10 cellular contexts compared by ENCODE assay signal in the genomic region with DNA sequence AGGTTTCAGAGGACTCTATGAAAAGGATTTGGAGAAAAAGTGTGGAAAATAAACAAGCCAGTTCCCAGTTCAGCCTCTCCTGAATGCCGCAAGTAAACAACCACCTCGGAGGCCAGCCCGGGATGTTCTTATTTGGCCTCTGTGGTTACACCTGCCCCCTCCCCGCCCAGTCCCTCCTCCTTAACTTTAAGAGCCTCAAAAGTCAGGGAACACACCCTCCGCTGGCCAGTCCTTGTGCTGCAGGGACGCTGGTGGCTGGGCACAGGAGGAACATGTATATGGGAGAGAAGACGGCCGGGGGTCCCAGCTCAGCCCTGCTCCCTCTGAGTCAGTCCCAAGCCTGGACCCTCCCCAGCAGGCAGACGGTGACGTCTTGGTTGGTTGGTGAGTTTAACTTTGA. TPM values are rescaled to one million over a fixed set of nuclear protein-coding genes. Genes with fewer than 3 reads are reported as not detected.
DNase-seq lines count a peak whose midpoint lies in the region; ATAC-seq and TF ChIP-seq lines count a peak whose summit lies in the region.
"Had no signal": no experiment of that assay in that cellular context is flagged by ENCODE, and none has a peak within 500 bp of the region (broad histone marks: within the 10 kb centered on the region; RNA-seq: fewer than 3 reads in every experiment).

No MANE protein-coding gene starts in this region.

- peaks cover 70% of the 10 kb centered on the region for H3K4me1 Mint-ChIP-seq in nephron
- H3K4me1 Mint-ChIP-seq in activated CD4-positive, alpha-beta memory T cell treated with anti-CD3 and anti-CD28 coated beads, Interleukin-2, amount 10 ng/mL, durations not matched to agents 7 days and 5 days, result peaks cover 12% of the 10 kb centered on the region

- no peak overlapping the region for H3K4me3 Mint-ChIP-seq in nephron
- no peak overlapping the region for H3K4me3 Mint-ChIP-seq in activated CD4-positive, alpha-beta memory T cell treated with anti-CD3 and anti-CD28 coated beads, Interleukin-2, amount 10 ng/mL, durations not matched to agents 7 days and 5 days
- H3K4me3 Mint-ChIP-seq: central memory CD8-positive, alpha-beta T cell had no signal

- POLR2A ChIA-PET in activated CD4-positive, alpha-beta memory T cell treated with anti-CD3 and anti-CD28 coated beads, Interleukin-2, amount 10 ng/mL, durations not matched to agents 7 days and 5 days (lab: Charles Lee), result no interaction called here

- peaks cover 7% of the 10 kb centered on the region for H3K27me3 Mint-ChIP-seq in nephron (ENCODE audit: low read depth)
- peaks cover 28% of the 10 kb centered on the region for H3K27me3 Mint-ChIP-seq in activated CD4-positive, alpha-beta memory T cell treated with anti-CD3 and anti-CD28 coated beads, Interleukin-2, amount 10 ng/mL, durations not matched to agents 7 days and 5 days

- TF ChIP-seq POLR2A in GM18505 (IDR thresholded peaks at IDR 0.05; ENCODE audit: borderline replicate concordance, extremely low read depth, insufficient read depth, insufficient read length), result no peak

- H3K27ac Mint-ChIP-seq in nephron, result peak overlapping the region in 2 of 3 experiments; percentile 7 to 55
- H3K27ac Mint-ChIP-seq in activated CD4-positive, alpha-beta memory T cell treated with anti-CD3 and anti-CD28 coated beads, Interleukin-2, amount 10 ng/mL, durations not matched to agents 7 days and 5 days, result no peak overlapping the region

- H3K36me3 ChIP-seq in colonic mucosa, result no peaks in the 10 kb centered on the region
- H3K36me3 ChIP-seq: neutrophil had no signal

- no peaks in the 10 kb centered on the region for H3K9me3 ChIP-seq in colonic mucosa
- H3K9me3 ChIP-seq: neutrophil had no signal

- CTCF ChIA-PET in activated CD4-positive, alpha-beta memory T cell treated with anti-CD3 and anti-CD28 coated beads, Interleukin-2, amount 10 ng/mL, durations not matched to agents 7 days and 5 days (lab: Charles Lee), result no interaction called here

- ATAC-seq in GM18909 (IDR thresholded peaks at IDR 0.05; ENCODE audit: poor library complexity, unreplicated experiment) (no peak), GM18505 (IDR thresholded peaks at IDR 0.05; ENCODE audit: unreplicated experiment) (no peak)

- no peak for DNase-seq in AG10803 (ENCODE audit: low read depth)
- DNase-seq in LoVo (ENCODE audit: low spot score), result peak; percentile 3
- DNase-seq in colonic mucosa, result peak; percentile 50
- no peak for DNase-seq in activated CD4-positive, alpha-beta memory T cell treated with anti-CD3 and anti-CD28 coated beads, Interleukin-2, amount 10 ng/mL, durations not matched to agents 7 days and 5 days
- DNase-seq in GM19238 (ENCODE audit: insufficient read length, low spot score), result no peak

- intact Hi-C loops in colonic mucosa (cut with DNase I), result no loop called here

- peaks cover 1% of the 10 kb centered on the region for H3K4me1 ChIP-seq in colonic mucosa

- TF ChIP-seq CTCF in AG10803 (conservative IDR thresholded peaks at IDR 0.05; ENCODE audit: low read length), result peak; percentile 22
- TF ChIP-seq CTCF in colonic mucosa (IDR thresholded peaks at IDR 0.05), result no peak
- peak in 1 of 3 experiments; percentile 17 for TF ChIP-seq CTCF in nephron (IDR thresholded peaks at IDR 0.05; ENCODE audit: unreplicated experiment in 3 of 3)

- H3K9me3 Mint-ChIP-seq in nephron, result no peaks in the 10 kb centered on the region
- no peaks in the 10 kb centered on the region for H3K9me3 Mint-ChIP-seq in activated CD4-positive, alpha-beta memory T cell treated with anti-CD3 and anti-CD28 coated beads, Interleukin-2, amount 10 ng/mL, durations not matched to agents 7 days and 5 days
- H3K9me3 Mint-ChIP-seq: central memory CD8-positive, alpha-beta T cell had no signal

- H3K4me3 ChIP-seq in AG10803 (ENCODE audit: low read length) (no peak overlapping the region), colonic mucosa (no peak overlapping the region)

- peaks cover 5% of the 10 kb centered on the region for H3K27me3 ChIP-seq in colonic mucosa

- no peak overlapping the region for H3K9ac ChIP-seq in colonic mucosa (ENCODE audit: low read depth in 2 of 2, low read length in 2 of 2)

- no peak overlapping the region for H3K27ac ChIP-seq in colonic mucosa
- H3K27ac ChIP-seq: neutrophil had no signal

- no peaks in the 10 kb centered on the region for H3K36me3 Mint-ChIP-seq in nephron (ENCODE audit: low read depth)
- no peaks in the 10 kb centered on the region for H3K36me3 Mint-ChIP-seq in activated CD4-positive, alpha-beta memory T cell treated with anti-CD3 and anti-CD28 coated beads, Interleukin-2, amount 10 ng/mL, durations not matched to agents 7 days and 5 days (ENCODE audit: low read depth)

RNA-seq across cellular contexts. Expression of a gene that starts 6.1 kb away (rescaled TPM):
- 1 to 10 TPM; 2.5 to 3.4 TPM for total RNA-seq in colonic mucosa
- total RNA-seq in activated CD4-positive, alpha-beta memory T cell treated with anti-CD3 and anti-CD28 coated beads, Interleukin-2, amount 10 ng/mL, durations not matched to agents 7 days and 5 days, result under 1 TPM; 0.03 to 0.05 TPM

Comparison
In these comparisons a context has a peak if more than half of its experiments do, and no peak if none do; other contexts are left out.
1. DNase-seq: peak in LoVo (single experiment) and colonic mucosa (single experiment); none in AG10803 (single experiment), activated CD4-positive, alpha-beta memory T cell treated with anti-CD3 and anti-CD28 coated beads, Interleukin-2, amount 10 ng/mL, durations not matched to agents 7 days and 5 days (single experiment) and GM19238 (single experiment).